8 cellular contexts compared by ENCODE assay signal in genomic region chr22:42780070-42780540, GRCh38. TPM values are rescaled to one million over a fixed set of nuclear protein-coding genes. Genes with fewer than 3 reads are reported as not detected.
DNase-seq lines count a peak whose midpoint lies in the region; ATAC-seq, FAIRE-seq and TF ChIP-seq lines count a peak whose summit lies in the region.

No MANE protein-coding gene starts in this region.

- no peaks in the 10 kb centered on the region for H3K36me3 ChIP-seq in GM23338 (ENCODE audit: insufficient read depth)
- no peaks in the 10 kb centered on the region for H3K36me3 ChIP-seq in H1 (ENCODE audit: control insufficient read depth in 2 of 4, insufficient read depth in 4 of 4, low read length in 3 of 4)
- no peaks in the 10 kb centered on the region for H3K36me3 ChIP-seq in suprapubic skin

- DNase-seq in GM23338 (ENCODE audit: low spot score) (peak; percentile 97), NCI-H2196 treated with DMSO at 0.1 percent for 48 hours (lab: John Stamatoyannopoulos, UW; ENCODE audit: unreplicated experiment) (peak; percentile 91), UCSD-AML1 (lab: John Stamatoyannopoulos, UW; ENCODE audit: unreplicated experiment) (peak; percentile 43), H1 (ENCODE audit: low read depth in 1 of 2, low spot score in 2 of 2) (peak in 1 of 2 experiments; percentile 39), medulla oblongata (ENCODE audit: extremely low spot score) (peak; percentile 89), suprapubic skin (ENCODE audit: low spot score in 2 of 2) (no peak)

- H3K23me2 ChIP-seq in H1 (ENCODE audit: low read depth, low read length), result no peaks in the 10 kb centered on the region

- no peaks in the 10 kb centered on the region for H3K4me1 Mint-ChIP-seq in GM23338

- no peak overlapping the region for H2BK15ac ChIP-seq in H1 (ENCODE audit: low read length)

- no peak overlapping the region for H2BK120ac ChIP-seq in H1 (replicated peaks; ENCODE audit: low read depth, low read length)

- H3K23ac ChIP-seq in H1 (ENCODE audit: insufficient read length), result no peak overlapping the region

- no peak overlapping the region for H3K4me3 Mint-ChIP-seq in GM23338

- no peaks in the 10 kb centered on the region for H3K9me3 ChIP-seq in H1 (ENCODE audit: insufficient read depth in 2 of 2, low read depth in 1 of 2, low read length in 1 of 2)
- no peaks in the 10 kb centered on the region for H3K9me3 ChIP-seq in suprapubic skin

- H2AFZ ChIP-seq in GM23338 (no peak overlapping the region), H1 (ENCODE audit: low read length) (no peak overlapping the region)

- no peak overlapping the region for H2BK20ac ChIP-seq in H1 (ENCODE audit: low read length)

- no peak for TF ChIP-seq POLR2A in H1 (IDR thresholded peaks at IDR 0.05; ENCODE audit: control extremely low read depth in 1 of 2, low read depth in 2 of 2, low read length in 2 of 2)
- no peak for TF ChIP-seq POLR2A in suprapubic skin (IDR thresholded peaks at IDR 0.05)

- no peak overlapping the region for H2BK5ac ChIP-seq in H1 (ENCODE audit: low read depth, low read length)

- H4K91ac ChIP-seq in H1 (replicated peaks; ENCODE audit: insufficient read length, low read length), result no peak overlapping the region

- TF ChIP-seq CTCF in C4-2B (conservative IDR thresholded peaks at IDR 0.05) (peak; percentile 88), GM23338 (conservative IDR thresholded peaks at IDR 0.05; ENCODE audit: low read depth in 2 of 2) (peak; percentile 86 to 93), H1 (IDR thresholded peaks at IDR 0.05; ENCODE audit: control extremely low read depth in 1 of 3, insufficient read depth in 1 of 3, low read depth in 1 of 3, low read length in 3 of 3) (peak in 2 of 3 experiments; percentile 76 to 92; a peak in 3 of 4 replicates), suprapubic skin (IDR thresholded peaks at IDR 0.05) (peak; percentile 75 to 86)

- H4K8ac ChIP-seq in H1 (ENCODE audit: extremely low read depth, insufficient read depth, low read length), result no peak overlapping the region

- ATAC-seq in GM23338 (peak; percentile 98), GM19023 (IDR thresholded peaks at IDR 0.05; ENCODE audit: unreplicated experiment) (no peak)

- H3K9me3 Mint-ChIP-seq in GM23338, result no peaks in the 10 kb centered on the region

- POLR2A ChIA-PET in H1 (lab: Charles Lee; ENCODE audit: partially characterized antibody), result interaction anchor here (2.1 kb wide), 1 partner anchor 14 kb away, joined by 4 read pairs; no protein-coding TSS in a partner anchor

- no peak for TF ChIP-seq EP300 in H1 (IDR thresholded peaks at IDR 0.05; ENCODE audit: borderline replicate concordance in 1 of 2, low read depth in 2 of 2, low read length in 2 of 2)
- no peak for TF ChIP-seq EP300 in suprapubic skin (IDR thresholded peaks at IDR 0.05)

- no peaks in the 10 kb centered on the region for H3K79me1 ChIP-seq in H1 (ENCODE audit: low read depth, low read length)

- H3F3A ChIP-seq in GM23338 (replicated peaks; ENCODE audit: low read depth), result no peaks in the 10 kb centered on the region

- H3K56ac ChIP-seq in H1 (replicated peaks; ENCODE audit: insufficient read length, low read depth, low read length), result no peak overlapping the region

- no peak overlapping the region for H3K18ac ChIP-seq in H1 (ENCODE audit: extremely low read depth, low read length)

- H3K4me1 ChIP-seq in GM23338 (ENCODE audit: insufficient read depth), result no peaks in the 10 kb centered on the region
- H3K4me1 ChIP-seq in H1 (replicated peaks in 1 of 4; ENCODE audit: control insufficient read depth in 3 of 4, insufficient read depth in 4 of 4, low read length in 3 of 4), result no peaks in the 10 kb centered on the region
- H3K4me1 ChIP-seq in suprapubic skin, result peaks cover 7% of the 10 kb centered on the region

- CTCF ChIA-PET in H1 (lab: Charles Lee; ENCODE audit: partially characterized antibody), result interaction anchor here (0.7 to 2.5 kb wide), 17 partner anchors 10 to 274 kb away, joined by 3 to 12 read pairs (median 3); no protein-coding TSS in a partner anchor

- no peaks in the 10 kb centered on the region for H3K9me2 ChIP-seq in GM23338 (ENCODE audit: insufficient read depth)

- H3K27ac Mint-ChIP-seq in GM23338, result no peak overlapping the region

- H3K27me3 Mint-ChIP-seq in GM23338 (ENCODE audit: insufficient read depth, low read depth, poor library complexity), result peaks cover 2% of the 10 kb centered on the region

- H3K4ac ChIP-seq in H1 (replicated peaks; ENCODE audit: insufficient read length, low read depth, low read length), result no peak overlapping the region

- H3K9ac ChIP-seq in H1 (replicated peaks in 1 of 4; ENCODE audit: extremely low read depth in 1 of 4, low read depth in 3 of 4, low read length in 3 of 4), result no peak overlapping the region

- no peak overlapping the region for H2AK5ac ChIP-seq in H1 (ENCODE audit: low read depth, low read length)

- H3K79me2 ChIP-seq in GM23338 (replicated peaks; ENCODE audit: insufficient read depth) (no peaks in the 10 kb centered on the region), H1 (ENCODE audit: control insufficient read depth in 1 of 2, insufficient read depth in 2 of 2, low read length in 2 of 2) (no peaks in the 10 kb centered on the region)

- FAIRE-seq in H1 (lab: Jason Lieb, UNC), result peak; percentile 99

- H3K14ac ChIP-seq in H1 (ENCODE audit: insufficient read length), result no peak overlapping the region

- WGBS in H1 (ENCODE audit: extremely low coverage in 1 of 2, insufficient coverage in 1 of 2, insufficient read length in 1 of 2, insufficient replicate concordance in 2 of 2, low coverage in 1 of 2, low lambda C conversion rate in 2 of 2, missing lambda C conversion rate in 1 of 2), 2 experiments, result 39% methylated on average over 6 of the region's 6 CpGs; no CpG with 5 or more reads in 1 of the 2 experiments
- WGBS in suprapubic skin, result 24% methylated on average over 6 of the region's 6 CpGs

- no peak overlapping the region for H2BK12ac ChIP-seq in H1 (ENCODE audit: low read depth, low read length)

- no peaks in the 10 kb centered on the region for H3K36me3 Mint-ChIP-seq in GM23338 (ENCODE audit: low read depth)

- H3K27ac ChIP-seq in C4-2B (no peak overlapping the region), GM23338 (ENCODE audit: low read depth) (no peak overlapping the region), H1 (ENCODE audit: low read depth, low read length) (no peak overlapping the region), suprapubic skin (no peak overlapping the region)

- H4K5ac ChIP-seq in H1 (ENCODE audit: insufficient read length, low read depth, low read length), result no peak overlapping the region

- H3K4me2 ChIP-seq in GM23338, result no peak overlapping the region
- no peak overlapping the region for H3K4me2 ChIP-seq in H1 (ENCODE audit: insufficient read depth in 1 of 2, low read depth in 2 of 2, low read length in 2 of 2)

- TF ChIP-seq RAD21 in H1 (IDR thresholded peaks at IDR 0.05 in 1 of 2, conservative IDR thresholded peaks at IDR 0.05 in 1 of 2; ENCODE audit: low read depth in 2 of 2, low read length in 2 of 2), result peak; percentile 77 to 80

- H3K27me3 ChIP-seq in GM23338 (ENCODE audit: insufficient read depth) (no peaks in the 10 kb centered on the region), H1 (replicated peaks in 1 of 4; ENCODE audit: control insufficient read depth in 3 of 4, extremely low read depth in 1 of 4, insufficient read depth in 3 of 4, low read length in 3 of 4) (no peaks in the 10 kb centered on the region), suprapubic skin (no peaks in the 10 kb centered on the region)

- H3K4me3 ChIP-seq in GM23338 (no peak overlapping the region), H1 (ENCODE audit: extremely low read depth in 1 of 4, insufficient read depth in 2 of 4, low read depth in 3 of 4, low read length in 4 of 4) (no peak overlapping the region), suprapubic skin (no peak overlapping the region)

- no peaks in the 10 kb centered on the region for H4K20me1 ChIP-seq in GM23338 (replicated peaks; ENCODE audit: insufficient read depth)
- no peaks in the 10 kb centered on the region for H4K20me1 ChIP-seq in H1 (replicated peaks in 1 of 2; ENCODE audit: control insufficient read depth in 1 of 2, insufficient read depth in 2 of 2, low read length in 2 of 2)

TF ChIP-seq in H1, 55 proteins besides CTCF, POLR2A, EP300 and RAD21 (continues in another document):
- TF ChIP-seq ASH2L (IDR thresholded peaks at IDR 0.05; ENCODE audit: low read length) (no peak), ATF3 (IDR thresholded peaks at IDR 0.05; ENCODE audit: insufficient read depth, low read depth, low read length) (no peak), RBBP5 (IDR thresholded peaks at IDR 0.05; ENCODE audit: borderline replicate concordance, low read depth, low read length) (no peak), SIN3A (conservative IDR thresholded peaks at IDR 0.05 in 1 of 2, IDR thresholded peaks at IDR 0.05 in 1 of 2; ENCODE audit: low read depth in 1 of 2, low read length in 2 of 2) (peak in 1 of 2 experiments; percentile 43; a peak in 1 of 4 replicates), CBX8 (IDR thresholded peaks at IDR 0.05; ENCODE audit: borderline replicate concordance, low read depth, low read length) (no peak), SP4 (IDR thresholded peaks at IDR 0.05; ENCODE audit: low read length) (no peak), TAF7 (optimal IDR thresholded peaks at IDR 0.05; ENCODE audit: borderline replicate concordance, low read depth, low read length) (no peak), CBX5 (IDR thresholded peaks at IDR 0.05; ENCODE audit: low read depth, low read length) (no peak), GABPA (IDR thresholded peaks at IDR 0.05; ENCODE audit: borderline replicate concordance, insufficient read depth, low read length) (no peak), BACH1 (IDR thresholded peaks at IDR 0.05; ENCODE audit: low read length) (no peak), YY1 (IDR thresholded peaks at IDR 0.05; ENCODE audit: low read depth, low read length) (peak; percentile 53; the same call in 1 of the 2 replicates), RFX5 (IDR thresholded peaks at IDR 0.05; ENCODE audit: borderline replicate concordance, low read depth, low read length) (no peak)

RNA-seq across cellular contexts. Expression of gene A4GALT, which starts 59.4 kb away (rescaled TPM):
- 12.7 and 16.2 TPM in 2 replicates for total RNA-seq in GM23338 (2014; rRNA removed; shearing (Covaris generic))
- 7.0 and 8.9 TPM in 2 replicates for polyA plus RNA-seq in GM23338 (2016; fragmentation: Nextera tagmentation; extraction: Ambion mirVana)
- total RNA-seq in H1 (2021; fragmentation: NEBNext Ultra II Directional; extraction: Animal tissue kit (Norgen Biotek cat#: 25700)), result 13.8 and 13.9 TPM in 2 replicates
- polyA plus RNA-seq in H1 (2011; rRNA removed), result 7.2 and 13.1 TPM in 2 replicates
- polyA plus RNA-seq in H1 (2011; cell fraction: cytosol; rRNA removed), result 9.2 TPM
- polyA plus RNA-seq in H1 (2011; cell fraction: nucleus; rRNA removed), result 11.9 TPM
- polyA plus RNA-seq in H1 (2012, experiment 1 of 2), result 6.9 to 12.0 TPM (median 8.7 TPM) in 4 replicates
- polyA plus RNA-seq in H1 (2012, experiment 2 of 2), result 7.6 TPM
- polyA plus RNA-seq in H1 (2013, experiment 1 of 2), result 10.5 TPM
- 11.0 TPM for polyA plus RNA-seq in H1 (2013, experiment 2 of 2)
- 3.9 and 7.0 TPM in 2 replicates for polyA minus RNA-seq in H1 (2011; rRNA and poly(A)+ RNA removed)
- 9.8 TPM for polyA minus RNA-seq in H1 (2011; cell fraction: cytosol; rRNA and poly(A)+ RNA removed)
- 9.6 TPM for polyA minus RNA-seq in H1 (2011; cell fraction: nucleus; rRNA and poly(A)+ RNA removed)
- 10 to 100 TPM in 2 of 4 donors, 1 to 10 TPM in 2; 6.7 to 11.6 (median 8.8) TPM for total RNA-seq in suprapubic skin

Comparison
In these comparisons a context has a peak if more than half of its experiments do, and no peak if none do; other contexts are left out.
1. DNase-seq: peak in GM23338 (single experiment), NCI-H2196 treated with DMSO at 0.1 percent for 48 hours (single experiment), UCSD-AML1 (single experiment) and medulla oblongata (single experiment); none in suprapubic skin (0 of 2).
2. Peak in every context shown above with its lines, with median percentiles within 50 percentile points of each other: CTCF ChIP-seq.